ENCODE assay signal across 8 cellular contexts in genomic region chr11:63670077-63670737, GRCh38. TPM values are rescaled to one million over a fixed set of nuclear protein-coding genes. Genes with fewer than 3 reads are reported as not detected.
A peak's percentile ranks its signal among the peaks of the same experiment; 100 is the strongest.
DNase-seq lines count a peak whose midpoint lies in the region; ATAC-seq and TF ChIP-seq lines count a peak whose summit lies in the region.

No MANE protein-coding gene starts in this region.

- no peak overlapping the region for H2BK15ac ChIP-seq in mesenchymal stem cell (ENCODE audit: low read depth, poor library complexity, severe bottlenecking)

- peak overlapping the region; percentile 80 to 97 for H3K18ac ChIP-seq in mesenchymal stem cell (ENCODE audit: low read depth in 1 of 2, low read length in 2 of 2)

- no peaks in the 10 kb centered on the region for H3K79me1 ChIP-seq in mesenchymal stem cell (replicated peaks; ENCODE audit: low read length, poor library complexity, severe bottlenecking)

- H2AK5ac ChIP-seq in mesenchymal stem cell (ENCODE audit: low read length, severe bottlenecking), result no peak overlapping the region

- TF ChIP-seq CTCF in body of pancreas (IDR thresholded peaks at IDR 0.05), result no peak

- H3K27me3 ChIP-seq in body of pancreas (no peaks in the 10 kb centered on the region), mesenchymal stem cell (ENCODE audit: control insufficient read depth in 1 of 2, insufficient read depth in 1 of 2, low read length in 2 of 2) (no peaks in the 10 kb centered on the region), aorta (ENCODE audit: control insufficient read depth in 1 of 2, insufficient read depth in 2 of 2, low read length in 1 of 2) (no peaks in the 10 kb centered on the region)

- H2AFZ ChIP-seq in mesenchymal stem cell (ENCODE audit: low read depth, low read length), result no peak overlapping the region

- H2BK120ac ChIP-seq in mesenchymal stem cell (ENCODE audit: low read depth, low read length), result no peak overlapping the region

- ATAC-seq in body of pancreas (no peak), aorta (ENCODE audit: low FRiP score) (no peak), HG02763 (IDR thresholded peaks at IDR 0.05; ENCODE audit: unreplicated experiment) (no peak), GM18870 (IDR thresholded peaks at IDR 0.05; ENCODE audit: unreplicated experiment) (no peak)
- no peak for ATAC-seq in activated CD4-positive, CD25-positive, alpha-beta regulatory T cell treated with anti-CD3 and anti-CD28 coated beads, Interleukin-2, amount 50 U/mL, for 24 hours

- H4K91ac ChIP-seq in mesenchymal stem cell (ENCODE audit: low read length), result no peak overlapping the region

- H3K4ac ChIP-seq in mesenchymal stem cell (ENCODE audit: low read depth in 1 of 2, low read length in 2 of 2), result peak overlapping the region; percentile 56 to 83

- TF ChIP-seq POLR2A in body of pancreas (IDR thresholded peaks at IDR 0.05), result no peak

- peak overlapping the region; percentile 66 for H3K4me2 ChIP-seq in mesenchymal stem cell (ENCODE audit: low read length, poor library complexity, severe bottlenecking)

- peak overlapping the region; percentile 76 to 96 (median 88) for H3K27ac ChIP-seq in body of pancreas
- H3K27ac ChIP-seq in mesenchymal stem cell (ENCODE audit: low read length, poor library complexity, severe bottlenecking), result peak overlapping the region; percentile 64
- peak overlapping the region; percentile 87 to 100 for H3K27ac ChIP-seq in aorta (ENCODE audit: low read depth in 1 of 2, low read length in 2 of 2)

- WGBS in body of pancreas, 2 donors, result 6 to 9% methylated on average over 16 of the region's 16 CpGs
- WGBS in mesenchymal stem cell, result 55% methylated on average over 16 of the region's 16 CpGs
- 3% methylated on average over 16 of the region's 16 CpGs for WGBS in aorta, 2 donors

- H3K9me3 ChIP-seq in body of pancreas (no peaks in the 10 kb centered on the region), mesenchymal stem cell (ENCODE audit: control insufficient read depth, low read length) (no peaks in the 10 kb centered on the region), aorta (ENCODE audit: control insufficient read depth, low read length) (no peaks in the 10 kb centered on the region)

- H3K36me3 ChIP-seq in body of pancreas (replicated peaks in 1 of 2; ENCODE audit: insufficient read depth in 1 of 2, low read depth in 2 of 2) (no peaks in the 10 kb centered on the region), mesenchymal stem cell (ENCODE audit: control insufficient read depth in 1 of 2, insufficient read depth in 2 of 2, low read depth in 1 of 2, low read length in 2 of 2) (peaks cover 0 to 11% of the 10 kb centered on the region in 2 experiments), aorta (ENCODE audit: control insufficient read depth in 1 of 2, insufficient read depth in 2 of 2, low read length in 1 of 2) (no peaks in the 10 kb centered on the region)

- peaks cover 40% of the 10 kb centered on the region for H3K4me1 ChIP-seq in body of pancreas
- H3K4me1 ChIP-seq in mesenchymal stem cell (ENCODE audit: control insufficient read depth, insufficient read depth, low read depth, low read length), result peaks cover 18% of the 10 kb centered on the region
- no peaks in the 10 kb centered on the region for H3K4me1 ChIP-seq in aorta (ENCODE audit: control insufficient read depth in 1 of 2, insufficient read depth in 2 of 2, low read length in 2 of 2)

- H2BK5ac ChIP-seq in mesenchymal stem cell (ENCODE audit: low read depth, low read length, poor library complexity, severe bottlenecking), result no peak overlapping the region

- H3K23ac ChIP-seq in mesenchymal stem cell (ENCODE audit: low read length in 2 of 2), result no peak overlapping the region

- DNase-seq in DMS114 treated with DMSO at 0.1 percent for 48 hours (lab: John Stamatoyannopoulos, UW; ENCODE audit: unreplicated experiment) (peak; percentile 33), LHCN-M2 (ENCODE audit: low read depth) (peak; percentile 35), body of pancreas (no peak), mesenchymal stem cell (peak; percentile 68), aorta (no peak)

- intact Hi-C loops in body of pancreas (cut with DNase I), result loop anchor here (10.0 kb wide), 1 partner anchor 65 kb away; no protein-coding TSS in a partner anchor
- intact Hi-C loops in aorta (cut with DNase I), result no loop called here

- H2BK12ac ChIP-seq in mesenchymal stem cell (ENCODE audit: low read length in 2 of 2), result no peak overlapping the region

- peak overlapping the region; percentile 88 for H3K9ac ChIP-seq in mesenchymal stem cell (ENCODE audit: low read length)

- H3K4me3 ChIP-seq in body of pancreas (peak overlapping the region in 1 of 2 donors; percentile 71), mesenchymal stem cell (ENCODE audit: insufficient read depth in 1 of 2, low read depth in 1 of 2, low read length in 2 of 2) (peak overlapping the region; percentile 80 to 81), aorta (ENCODE audit: low read length in 2 of 2) (peak overlapping the region; percentile 84 to 87)

- H4K8ac ChIP-seq in mesenchymal stem cell (ENCODE audit: low read length), result no peak overlapping the region

- H3K14ac ChIP-seq in mesenchymal stem cell (ENCODE audit: low read length in 2 of 2), result no peak overlapping the region

RNA-seq across cellular contexts. Expression of gene ATL3, which starts 1.0 kb away (rescaled TPM):
- 104 and 119 TPM in 2 replicates for total RNA-seq in LHCN-M2 (2014; rRNA removed)
- polyA plus RNA-seq in LHCN-M2 (2012), result 25.9 TPM
- total RNA-seq in body of pancreas, result 10 to 100 TPM; 17.8 to 32.7 TPM
- polyA plus RNA-seq in mesenchymal stem cell (2013, experiment 1 of 2), result 26.4 TPM
- polyA plus RNA-seq in mesenchymal stem cell (2013, experiment 2 of 2), result 27.0 TPM
- 100 to 1,000 TPM; 147 to 220 TPM for total RNA-seq in aorta
- 10 to 100 TPM; 27.5 to 42.4 TPM for polyA plus RNA-seq in aorta

RNA-seq across cellular contexts. Expression of gene RTN3, which starts 11.1 kb away (rescaled TPM):
- total RNA-seq in LHCN-M2 (2014; rRNA removed) (50.7 and 64.1 TPM in 2 replicates), body of pancreas (10 to 100 TPM; 62.8 to 63.6 TPM), aorta (10 to 100 TPM; 72.3 to 89.4 TPM)
- 54.1 TPM for polyA plus RNA-seq in LHCN-M2 (2012)
- polyA plus RNA-seq in mesenchymal stem cell (2013, experiment 1 of 2), result 116 TPM
- 117 TPM for polyA plus RNA-seq in mesenchymal stem cell (2013, experiment 2 of 2)
- polyA plus RNA-seq in aorta, result 10 to 100 TPM; 42.4 to 80.9 TPM

RNA-seq across cellular contexts. Expression of gene PLAAT3, which starts 56.0 kb away (rescaled TPM):
- total RNA-seq in LHCN-M2 (2014; rRNA removed) (8.5 and 19.1 TPM in 2 replicates), body of pancreas (10 to 100 TPM; 22.6 to 55.0 TPM), aorta (10 to 100 TPM; 52.5 to 62.6 TPM)
- 60.8 TPM for polyA plus RNA-seq in LHCN-M2 (2012)
- polyA plus RNA-seq in mesenchymal stem cell (2013, experiment 1 of 2), result 4.6 TPM
- polyA plus RNA-seq in mesenchymal stem cell (2013, experiment 2 of 2), result 4.8 TPM
- polyA plus RNA-seq in aorta, result 10 to 100 TPM; 47.2 to 69.5 TPM

Comparison
In these comparisons a context has a peak if more than half of its experiments do, and no peak if none do; other contexts are left out.
1. DNase-seq: peak in DMS114 treated with DMSO at 0.1 percent for 48 hours (single experiment), LHCN-M2 (single experiment) and mesenchymal stem cell (single experiment); none in body of pancreas (0 of 4) and aorta (0 of 2).
2. Peak in every context shown above with its lines, with median percentiles within 50 percentile points of each other: H3K27ac ChIP-seq.